21 cellular contexts compared by ENCODE assay signal in the genomic region with DNA sequence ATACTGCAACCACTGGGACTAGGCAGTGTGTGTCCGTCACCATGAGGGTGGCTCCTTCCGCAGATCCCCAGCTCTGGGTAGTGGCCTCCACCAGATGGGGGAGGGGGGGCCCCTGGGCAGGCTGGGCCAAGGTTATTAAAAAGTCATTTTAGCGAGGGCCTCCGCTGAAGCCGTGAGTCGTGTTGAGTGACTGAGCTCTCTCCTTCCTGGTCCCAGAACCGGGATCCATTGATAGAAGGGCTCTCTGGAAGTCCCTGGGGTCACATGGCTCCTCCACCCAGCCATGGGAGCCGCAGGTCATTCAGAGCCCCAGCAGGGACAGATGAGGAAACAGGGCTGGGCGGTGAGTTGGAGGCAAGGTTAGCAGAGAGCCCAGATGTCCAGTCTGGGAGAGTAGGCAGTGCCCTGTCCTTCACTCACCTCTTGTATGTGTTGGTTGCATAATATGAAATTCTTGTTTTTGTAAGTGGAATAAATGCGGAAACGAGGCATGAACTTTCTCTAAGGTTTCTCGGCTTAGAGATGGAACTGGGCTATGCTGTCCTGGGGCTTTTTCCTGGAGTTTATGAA. TPM values are rescaled to one million over a fixed set of nuclear protein-coding genes. Genes with fewer than 3 reads are reported as not detected.
DNase-seq lines count a peak whose midpoint lies in the region; ATAC-seq and TF ChIP-seq lines count a peak whose summit lies in the region.
"Had no signal": no experiment of that assay in that cellular context is flagged by ENCODE, and none has a peak within 500 bp of the region (broad histone marks: within the 10 kb centered on the region; RNA-seq: fewer than 3 reads in every experiment).

No MANE protein-coding gene starts in this region.

- H3K27ac ChIP-seq in HL-60 (replicated peaks) (peak overlapping the region; percentile 92; the same call in 1 of the 2 replicates), neural progenitor cell (no peak overlapping the region), subcutaneous abdominal adipose tissue (ENCODE audit: low read depth, low read length) (peak overlapping the region; percentile 27)
- H3K27ac ChIP-seq: A549, Peyer's patch had no signal

- no peak for DNase-seq in HL-60 (ENCODE audit: low read depth in 1 of 2, low spot score in 1 of 2)
- peak; percentile 54 for DNase-seq in fibroblast of villous mesenchyme (ENCODE audit: low read depth)
- no peak for DNase-seq in neural progenitor cell (ENCODE audit: low spot score)
- no peak for DNase-seq in NCI-H187 (lab: John Stamatoyannopoulos, UW)
- DNase-seq in NCI-H2029 (lab: John Stamatoyannopoulos, UW): no peak
- DNase-seq: CD4-positive, CD25-positive, alpha-beta regulatory T cell; COR-L47; DMS 273 treated with DMSO at 0.1 percent for 48 hours; DMS79 treated with DMSO at 0.1 percent for 48 hours; Kasumi-1; NCI-H1417; NCI-H187 treated with DMSO at 0.1 percent for 48 hours; NCI-H2227 treated with DMSO at 0.1 percent for 48 hours; NCI-H510A treated with DMSO at 0.1 percent for 48 hours; NCI-H774; Peyer's patch had no signal

- H3K36me3 Mint-ChIP-seq in neural progenitor cell: peaks cover 8% of the 10 kb centered on the region

- H3K27me3 ChIP-seq in HL-60 (ENCODE audit: insufficient read depth, poor library complexity, severe bottlenecking) (no peaks in the 10 kb centered on the region), neural progenitor cell (no peaks in the 10 kb centered on the region), subcutaneous abdominal adipose tissue (ENCODE audit: control insufficient read depth in 5 of 5, insufficient read depth in 4 of 5, low read length in 5 of 5) (no peaks in the 10 kb centered on the region)
- H3K27me3 ChIP-seq: Peyer's patch had no signal

- peak overlapping the region; percentile 60 for H3K27ac Mint-ChIP-seq in neural progenitor cell
- H3K27ac Mint-ChIP-seq: B cell; CD4-positive, CD25-positive, alpha-beta regulatory T cell had no signal

- H3K9me3 Mint-ChIP-seq in neural progenitor cell: no peaks in the 10 kb centered on the region
- H3K9me3 Mint-ChIP-seq: CD4-positive, CD25-positive, alpha-beta regulatory T cell had no signal

- H3K9me3 ChIP-seq in neural progenitor cell (ENCODE audit: low read depth) (no peaks in the 10 kb centered on the region), subcutaneous abdominal adipose tissue (ENCODE audit: control insufficient read depth in 5 of 5, low read length in 5 of 5) (no peaks in the 10 kb centered on the region)
- H3K9me3 ChIP-seq: A549, Peyer's patch had no signal

- no peak overlapping the region for H2AFZ ChIP-seq in neural progenitor cell (replicated peaks)

- no peak overlapping the region for H3K4me2 ChIP-seq in neural progenitor cell
- H3K4me2 ChIP-seq: A549 had no signal

- H3F3A ChIP-seq in neural progenitor cell (ENCODE audit: low read depth): peaks cover 5% of the 10 kb centered on the region

- no peak for ATAC-seq in HG03175 (IDR thresholded peaks at IDR 0.05; ENCODE audit: unreplicated experiment)

- no peak for TF ChIP-seq CTCF in HL-60 (IDR thresholded peaks at IDR 0.05; ENCODE audit: insufficient read depth, low read length)
- no peak for TF ChIP-seq CTCF in fibroblast of villous mesenchyme (IDR thresholded peaks at IDR 0.05; ENCODE audit: insufficient read depth, low read depth, low read length)
- no peak for TF ChIP-seq CTCF in neural progenitor cell (IDR thresholded peaks at IDR 0.05)

- peaks cover under 1% of the 10 kb centered on the region for H3K27me3 Mint-ChIP-seq in neural progenitor cell (ENCODE audit: insufficient read depth, low read depth)
- H3K27me3 Mint-ChIP-seq: B cell; CD4-positive, CD25-positive, alpha-beta regulatory T cell had no signal

- peaks cover 4% of the 10 kb centered on the region for H4K20me1 ChIP-seq in neural progenitor cell (ENCODE audit: low read depth)

- no peaks in the 10 kb centered on the region for H3K79me2 ChIP-seq in neural progenitor cell (ENCODE audit: low read depth)

- peaks cover 13% of the 10 kb centered on the region for H3K4me1 Mint-ChIP-seq in neural progenitor cell
- H3K4me1 Mint-ChIP-seq: CD4-positive, CD25-positive, alpha-beta regulatory T cell had no signal

- H3K36me3 ChIP-seq in neural progenitor cell: no peaks in the 10 kb centered on the region
- H3K36me3 ChIP-seq in subcutaneous abdominal adipose tissue (ENCODE audit: control insufficient read depth in 5 of 5, insufficient read depth in 5 of 5, low read length in 5 of 5): peaks cover 0 to 44% (median 32%) of the 10 kb centered on the region in 5 donors

- H3K9ac ChIP-seq in neural progenitor cell (no peak overlapping the region), subcutaneous abdominal adipose tissue (ENCODE audit: low read length in 5 of 5) (peak overlapping the region in 1 of 5 donors; percentile 17)

- H3K4me1 ChIP-seq in neural progenitor cell: no peaks in the 10 kb centered on the region
- H3K4me1 ChIP-seq in subcutaneous abdominal adipose tissue (ENCODE audit: control insufficient read depth in 5 of 5, insufficient read depth in 5 of 5, low read length in 5 of 5): peaks cover 0 to 25% (median 6%) of the 10 kb centered on the region in 5 donors
- H3K4me1 ChIP-seq: A549, Peyer's patch had no signal

- no peak overlapping the region for H3K4me3 ChIP-seq in HL-60 (replicated peaks; ENCODE audit: insufficient read depth, low read length)
- H3K4me3 ChIP-seq in fibroblast of villous mesenchyme (ENCODE audit: low read depth, low read length): no peak overlapping the region
- no peak overlapping the region for H3K4me3 ChIP-seq in neural progenitor cell
- no peak overlapping the region for H3K4me3 ChIP-seq in subcutaneous abdominal adipose tissue (ENCODE audit: low read depth in 1 of 5, low read length in 5 of 5)
- H3K4me3 ChIP-seq: A549, Peyer's patch had no signal

- no peak overlapping the region for H3K4me3 Mint-ChIP-seq in neural progenitor cell
- H3K4me3 Mint-ChIP-seq: B cell; CD4-positive, CD25-positive, alpha-beta regulatory T cell had no signal

RNA-seq across cellular contexts. Expression of a gene that starts 12.9 kb away (rescaled TPM):
- total RNA-seq in fibroblast of villous mesenchyme (32.0 and 34.8 TPM in 2 replicates), neural progenitor cell (ENCODE audit: low replicate concordance) (26.3 and 83.4 TPM in 2 replicates)

RNA-seq across cellular contexts. Expression of a gene that starts 30.9 kb away (rescaled TPM):
- total RNA-seq in fibroblast of villous mesenchyme: under 0.01 and 0.86 TPM in 2 replicates
- total RNA-seq in neural progenitor cell (ENCODE audit: low replicate concordance): not detected in 2 replicates
- total RNA-seq: MCF 10A, Peyer's patch had no signal

RNA-seq across cellular contexts. Expression of a gene that starts 52.0 kb away (rescaled TPM):
- total RNA-seq in fibroblast of villous mesenchyme (52.5 and 66.1 TPM in 2 replicates), neural progenitor cell (ENCODE audit: low replicate concordance) (29.6 and 41.9 TPM in 2 replicates)
